Comparison of ENCODE assay signal across 19 cellular contexts in genomic region chr9:82560457-82560904, GRCh38.
A peak's percentile ranks its signal among the peaks of the same experiment; 100 is the strongest.
DNase-seq lines count a peak whose midpoint lies in the region; ATAC-seq and TF ChIP-seq lines count a peak whose summit lies in the region.
"Had no signal": no experiment of that assay in that cellular context is flagged by ENCODE, and none has a peak within 500 bp of the region (broad histone marks: within the 10 kb centered on the region; RNA-seq: fewer than 3 reads in every experiment).

No MANE protein-coding gene starts in this region.

- peak; percentile 92 for ATAC-seq in left lung
- ATAC-seq in HG03196 (IDR thresholded peaks at IDR 0.05; ENCODE audit: unreplicated experiment) = no peak
- ATAC-seq in CD4-positive, alpha-beta T cell (ENCODE audit: poor library complexity) = no peak
- ATAC-seq: gastroesophageal sphincter had no signal

- H3K9me3 Mint-ChIP-seq in CD4-positive, alpha-beta T cell = no peaks in the 10 kb centered on the region
- H3K9me3 Mint-ChIP-seq: activated naive CD4-positive, alpha-beta T cell treated with anti-CD3 and anti-CD28 coated beads, Interleukin-2, amount 10 ng/mL, durations not matched to agents 7 days and 5 days; neural crest cell had no signal

- H3K27ac Mint-ChIP-seq in CD4-positive, alpha-beta T cell = no peak overlapping the region
- H3K27ac Mint-ChIP-seq: activated naive CD4-positive, alpha-beta T cell treated with anti-CD3 and anti-CD28 coated beads, Interleukin-2, amount 10 ng/mL, durations not matched to agents 7 days and 5 days; CD4-positive, alpha-beta memory T cell had no signal

- H4K20me1 ChIP-seq in Loucy (ENCODE audit: insufficient read depth, low read length, poor library complexity, severe bottlenecking) = no peaks in the 10 kb centered on the region

- H3K27me3 Mint-ChIP-seq in CD4-positive, alpha-beta T cell = no peaks in the 10 kb centered on the region
- H3K27me3 Mint-ChIP-seq: activated naive CD4-positive, alpha-beta T cell treated with anti-CD3 and anti-CD28 coated beads, Interleukin-2, amount 10 ng/mL, durations not matched to agents 7 days and 5 days; CD4-positive, alpha-beta memory T cell had no signal

- TF ChIP-seq CTCF in BE2C (IDR thresholded peaks at IDR 0.05; ENCODE audit: low read depth, low read length) (peak; percentile 2; the same call in 1 of the 2 replicates), Loucy (conservative IDR thresholded peaks at IDR 0.05; ENCODE audit: low read length) (peak; percentile 44; the same call in 1 of the 2 replicates), left lung (IDR thresholded peaks at IDR 0.05) (no peak)
- no peak for TF ChIP-seq CTCF in CD4-positive, alpha-beta T cell (IDR thresholded peaks at IDR 0.05)

- no peak overlapping the region for H3K4me3 Mint-ChIP-seq in CD4-positive, alpha-beta T cell
- H3K4me3 Mint-ChIP-seq: activated naive CD4-positive, alpha-beta T cell treated with anti-CD3 and anti-CD28 coated beads, Interleukin-2, amount 10 ng/mL, durations not matched to agents 7 days and 5 days; CD4-positive, alpha-beta memory T cell; neural crest cell had no signal

- H3K4me1 ChIP-seq in BE2C (peaks cover 29% of the 10 kb centered on the region), Loucy (ENCODE audit: insufficient read depth, low read length, poor library complexity, severe bottlenecking) (peaks cover 53% of the 10 kb centered on the region), left lung (no peaks in the 10 kb centered on the region)
- H3K4me1 ChIP-seq: right atrium auricular region had no signal

- peak overlapping the region; percentile 56 for H3K9ac ChIP-seq in Loucy (ENCODE audit: low read depth, low read length, poor library complexity, severe bottlenecking)

- POLR2A ChIA-PET in CD4-positive, alpha-beta T cell (lab: Charles Lee) = no interaction called here

- intact Hi-C loops in left lung (cut with DNase I) = no loop called here
- intact Hi-C loops in CD4-positive, alpha-beta T cell (cut with DNase I, micrococcal nuclease) = no loop called here

- H3K36me3 Mint-ChIP-seq in CD4-positive, alpha-beta T cell (ENCODE audit: low read depth) = no peaks in the 10 kb centered on the region
- H3K36me3 Mint-ChIP-seq: activated naive CD4-positive, alpha-beta T cell treated with anti-CD3 and anti-CD28 coated beads, Interleukin-2, amount 10 ng/mL, durations not matched to agents 7 days and 5 days; CD4-positive, alpha-beta memory T cell had no signal

- H3K9me3 ChIP-seq in BE2C = no peaks in the 10 kb centered on the region
- peaks cover 5% of the 10 kb centered on the region; the same call in 1 of the 2 replicates for H3K9me3 ChIP-seq in Loucy (ENCODE audit: insufficient read depth, low read depth, low read length)
- H3K9me3 ChIP-seq in left lung = peaks cover 0 to 6% of the 10 kb centered on the region in 2 donors
- H3K9me3 ChIP-seq in CD4-positive, alpha-beta T cell (ENCODE audit: control insufficient read depth, low read length) = no peaks in the 10 kb centered on the region
- H3K9me3 ChIP-seq: gastroesophageal sphincter, right atrium auricular region, SJSA1 had no signal

- DNase-seq in BE2C (no peak), NCI-H510A treated with DMSO at 0.1 percent for 48 hours (lab: John Stamatoyannopoulos, UW) (peak; percentile 92), left lung (peak; percentile 49 to 60), islet precursor cell (no peak), NCI-H187 (lab: John Stamatoyannopoulos, UW) (no peak)
- no peak for DNase-seq in CD4-positive, alpha-beta T cell
- DNase-seq: activated CD4-positive, alpha-beta T cell treated with anti-CD3 and anti-CD28 coated beads for 48 hours; activated naive CD4-positive, alpha-beta T cell treated with anti-CD3 and anti-CD28 coated beads, Interleukin-2, amount 10 ng/mL, durations not matched to agents 7 days and 5 days; CD4-positive, alpha-beta memory T cell; mesendoderm; NCI-H2171 treated with DMSO at 0.1 percent for 48 hours had no signal

- peaks cover 3% of the 10 kb centered on the region; the same call in 1 of the 2 replicates for H3F3A ChIP-seq in Loucy (ENCODE audit: low read depth)

- peak overlapping the region; percentile 59 for H2AFZ ChIP-seq in Loucy (ENCODE audit: low read length)

- peak overlapping the region in 1 of 2 donors; percentile 48 for H3K27ac ChIP-seq in left lung
- no peak overlapping the region for H3K27ac ChIP-seq in CD4-positive, alpha-beta T cell (ENCODE audit: low read depth, low read length)
- H3K27ac ChIP-seq: coronary artery, gastroesophageal sphincter, HL-60, right atrium auricular region, SJSA1 had no signal

- H3K27me3 ChIP-seq in BE2C = no peaks in the 10 kb centered on the region
- no peaks in the 10 kb centered on the region for H3K27me3 ChIP-seq in Loucy (ENCODE audit: insufficient read depth, low read length, poor library complexity, severe bottlenecking)
- no peaks in the 10 kb centered on the region for H3K27me3 ChIP-seq in left lung
- H3K27me3 ChIP-seq in CD4-positive, alpha-beta T cell (ENCODE audit: control insufficient read depth, insufficient read depth, low read length) = no peaks in the 10 kb centered on the region
- H3K27me3 ChIP-seq: gastroesophageal sphincter, right atrium auricular region, SJSA1 had no signal

- H3K4me1 Mint-ChIP-seq in CD4-positive, alpha-beta T cell (ENCODE audit: low read depth) = no peaks in the 10 kb centered on the region
- H3K4me1 Mint-ChIP-seq: activated naive CD4-positive, alpha-beta T cell treated with anti-CD3 and anti-CD28 coated beads, Interleukin-2, amount 10 ng/mL, durations not matched to agents 7 days and 5 days; CD4-positive, alpha-beta memory T cell had no signal

- H3K36me3 ChIP-seq in BE2C (no peaks in the 10 kb centered on the region), Loucy (ENCODE audit: insufficient read depth, low read length) (no peaks in the 10 kb centered on the region), left lung (no peaks in the 10 kb centered on the region)
- H3K36me3 ChIP-seq: gastroesophageal sphincter, right atrium auricular region, SJSA1 had no signal

- CTCF ChIA-PET in CD4-positive, alpha-beta T cell (lab: Charles Lee) = no interaction called here

- H3K9me2 ChIP-seq in Loucy (replicated peaks; ENCODE audit: low read depth, low read length) = no peaks in the 10 kb centered on the region

- H3K79me2 ChIP-seq in Loucy (ENCODE audit: insufficient read depth, low read length) = no peaks in the 10 kb centered on the region

- H3K4me3 ChIP-seq in BE2C (ENCODE audit: low read depth, low read length) (no peak overlapping the region), Loucy (ENCODE audit: low read length, poor library complexity, severe bottlenecking) (peak overlapping the region; percentile 53), left lung (no peak overlapping the region)
- H3K4me3 ChIP-seq: coronary artery, gastroesophageal sphincter, right atrium auricular region, SJSA1 had no signal

- H3K4me2 ChIP-seq in Loucy (ENCODE audit: low read depth, low read length, poor library complexity, severe bottlenecking) = peak overlapping the region; percentile 66

Comparison
In these comparisons a context has a peak if more than half of its experiments do, and no peak if none do; other contexts are left out.
1. DNase-seq: peak in NCI-H510A treated with DMSO at 0.1 percent for 48 hours (single experiment) and left lung (2 of 2); none in BE2C (single experiment), islet precursor cell (single experiment), CD4-positive, alpha-beta T cell (0 of 10) and NCI-H187 (0 of 2).
2. CTCF ChIP-seq: peak in BE2C (single experiment) and Loucy (single experiment); none in left lung (0 of 2) and CD4-positive, alpha-beta T cell (single experiment).